ENCODE assay signal across 16 cellular contexts in the genomic region with DNA sequence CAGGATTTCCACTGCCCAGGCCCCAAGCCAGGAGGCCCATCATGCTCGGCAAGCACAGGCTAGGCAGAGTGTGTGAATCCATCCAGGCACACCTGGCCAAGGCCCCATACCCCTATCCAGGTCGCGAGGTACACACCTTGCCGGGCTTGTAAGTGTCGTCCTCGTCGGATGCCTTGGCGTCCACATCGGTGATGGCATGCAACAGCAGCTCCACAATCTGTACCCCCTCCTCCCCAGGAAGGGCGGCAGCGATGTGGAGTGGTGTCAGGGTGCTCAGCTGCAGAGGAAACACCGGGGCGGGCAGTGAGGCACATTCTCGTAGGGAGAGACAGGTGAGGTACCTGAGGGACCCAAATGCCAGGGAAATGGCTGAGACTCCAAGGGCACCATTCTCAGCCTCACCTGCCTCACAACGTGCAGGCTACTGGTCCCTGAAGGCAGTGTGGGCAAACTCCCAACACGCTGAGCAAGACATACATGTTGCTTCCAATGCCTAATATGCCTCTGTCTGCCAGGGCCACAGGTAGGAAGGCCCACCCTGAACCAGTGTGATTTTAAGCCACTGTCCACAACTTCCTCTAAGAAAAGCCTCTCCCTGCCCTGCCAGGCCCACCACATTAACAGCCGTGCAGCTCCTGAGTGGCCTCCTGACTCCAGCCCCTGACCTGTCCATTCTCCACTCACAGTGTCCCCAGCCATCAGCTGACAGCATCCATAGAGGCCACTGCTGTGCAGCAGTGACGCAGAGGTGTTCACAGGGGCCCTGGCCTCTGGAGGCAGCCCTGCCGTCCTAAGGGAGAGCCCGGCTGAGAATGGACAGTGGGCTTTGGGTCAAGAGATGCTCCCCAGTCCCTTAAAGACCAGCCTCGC. TPM values are rescaled to one million over a fixed set of nuclear protein-coding genes. Genes with fewer than 3 reads are reported as not detected.
DNase-seq lines count a peak whose midpoint lies in the region; ATAC-seq and TF ChIP-seq lines count a peak whose summit lies in the region.
"Had no signal": no experiment of that assay in that cellular context is flagged by ENCODE, and none has a peak within 500 bp of the region (broad histone marks: within the 10 kb centered on the region; RNA-seq: fewer than 3 reads in every experiment).

No MANE protein-coding gene starts in this region.

- ATAC-seq in left ventricle myocardium superior: no peak

- TF ChIP-seq CTCF in CD14-positive monocyte (IDR thresholded peaks at IDR 0.05): no peak
- no peak for TF ChIP-seq CTCF in coronary artery (IDR thresholded peaks at IDR 0.05)
- no peak for TF ChIP-seq CTCF in osteocyte (IDR thresholded peaks at IDR 0.05)
- no peak for TF ChIP-seq CTCF in tibial nerve (IDR thresholded peaks at IDR 0.05)

- H3K9me3 Mint-ChIP-seq in T-helper 2 cell treated with Interferon-gamma antibody and Interleukin-4, amounts not matched to agents 5 μg/mL and 100 μg/mL, for 36 hours: no peaks in the 10 kb centered on the region
- H3K9me3 Mint-ChIP-seq in CD14-positive monocyte (no peaks in the 10 kb centered on the region), osteocyte (ENCODE audit: unreplicated experiment) (no peaks in the 10 kb centered on the region)
- H3K9me3 Mint-ChIP-seq: nephron had no signal

- no peaks in the 10 kb centered on the region for H3K27me3 Mint-ChIP-seq in T-helper 2 cell treated with Interferon-gamma antibody and Interleukin-4, amounts not matched to agents 5 μg/mL and 100 μg/mL, for 36 hours (ENCODE audit: low read depth)
- H3K27me3 Mint-ChIP-seq in CD14-positive monocyte (ENCODE audit: low read depth in 3 of 3): peaks cover 0 to 1% (median 0%) of the 10 kb centered on the region in 3 donors
- H3K27me3 Mint-ChIP-seq in osteocyte (ENCODE audit: unreplicated experiment): no peaks in the 10 kb centered on the region

- WGBS in tibial nerve, 2 donors: 95 to 96% methylated on average over 20 to 21 of the region's 21 CpGs

- peaks cover 7% of the 10 kb centered on the region for H3K4me1 Mint-ChIP-seq in T-helper 2 cell treated with Interferon-gamma antibody and Interleukin-4, amounts not matched to agents 5 μg/mL and 100 μg/mL, for 36 hours (ENCODE audit: low read depth)
- H3K4me1 Mint-ChIP-seq in CD14-positive monocyte (peaks cover 17% of the 10 kb centered on the region), osteocyte (ENCODE audit: unreplicated experiment) (peaks cover 5% of the 10 kb centered on the region)
- H3K4me1 Mint-ChIP-seq: nephron had no signal

- H3K4me3 Mint-ChIP-seq in T-helper 2 cell treated with Interferon-gamma antibody and Interleukin-4, amounts not matched to agents 5 μg/mL and 100 μg/mL, for 36 hours: no peak overlapping the region
- H3K4me3 Mint-ChIP-seq in CD14-positive monocyte: no peak overlapping the region
- no peak overlapping the region for H3K4me3 Mint-ChIP-seq in osteocyte (ENCODE audit: unreplicated experiment)
- H3K4me3 Mint-ChIP-seq: nephron had no signal

- no peak for TF ChIP-seq EP300 in tibial nerve (IDR thresholded peaks at IDR 0.05)

- intact Hi-C loops in CD14-positive monocyte (cut with micrococcal nuclease): loop anchor here (5.0 to 10.0 kb wide), 4 partner anchors 72 to 322 kb away; partner anchors contain the start of gene CAPN10 (in 1 of the 2)
- intact Hi-C loops in left ventricle myocardium superior (cut with micrococcal nuclease): no loop called here

- no peak for TF ChIP-seq POLR2A in tibial nerve (IDR thresholded peaks at IDR 0.05)

- no peaks in the 10 kb centered on the region for H3K9me3 ChIP-seq in tibial nerve
- H3K9me3 ChIP-seq: heart left ventricle, left ventricle myocardium inferior, thoracic aorta had no signal

- no peak for DNase-seq in T-helper 2 cell treated with Interferon-gamma antibody and Interleukin-4, amounts not matched to agents 5 μg/mL and 100 μg/mL, for 36 hours (ENCODE audit: low spot score)
- DNase-seq in T-helper 2 cell (no peak), CD14-positive monocyte (ENCODE audit: low spot score) (no peak), coronary artery (ENCODE audit: low spot score) (peak; percentile 73), osteocyte (ENCODE audit: extremely low spot score, unreplicated experiment) (peak; percentile 79), CD1c-positive myeloid dendritic cell (ENCODE audit: extremely low spot score) (no peak), tibial nerve (ENCODE audit: low spot score in 2 of 2) (no peak), left ventricle myocardium superior (no peak)
- DNase-seq: COR-L47, NCI-H187, NCI-H2227 treated with DMSO at 0.1 percent for 48 hours had no signal

- H3K27ac Mint-ChIP-seq in T-helper 2 cell treated with Interferon-gamma antibody and Interleukin-4, amounts not matched to agents 5 μg/mL and 100 μg/mL, for 36 hours: peak overlapping the region; percentile 58
- H3K27ac Mint-ChIP-seq in CD14-positive monocyte: peak overlapping the region in 6 of 7 donors; percentile 9 to 96 (median 72)
- no peak overlapping the region for H3K27ac Mint-ChIP-seq in osteocyte (ENCODE audit: unreplicated experiment)
- H3K27ac Mint-ChIP-seq: nephron had no signal

- H3K36me3 Mint-ChIP-seq in T-helper 2 cell treated with Interferon-gamma antibody and Interleukin-4, amounts not matched to agents 5 μg/mL and 100 μg/mL, for 36 hours (ENCODE audit: low read depth): peaks cover 2% of the 10 kb centered on the region
- H3K36me3 Mint-ChIP-seq in CD14-positive monocyte: peaks cover 28 to 37% of the 10 kb centered on the region in 2 donors
- peaks cover 14% of the 10 kb centered on the region for H3K36me3 Mint-ChIP-seq in osteocyte (ENCODE audit: unreplicated experiment)

- H3K4me3 ChIP-seq in coronary artery: no peak overlapping the region
- H3K4me3 ChIP-seq in tibial nerve: no peak overlapping the region
- H3K4me3 ChIP-seq: heart left ventricle, left ventricle myocardium inferior, thoracic aorta had no signal

- no peak overlapping the region for H3K27ac ChIP-seq in coronary artery
- H3K27ac ChIP-seq in tibial nerve: no peak overlapping the region
- H3K27ac ChIP-seq: epithelial cell of prostate, heart left ventricle, left ventricle myocardium inferior, thoracic aorta had no signal

- H3K36me3 ChIP-seq in tibial nerve: peaks cover 0 to 47% (median 0%) of the 10 kb centered on the region in 3 donors

- H3K27me3 ChIP-seq in tibial nerve: no peaks in the 10 kb centered on the region
- H3K27me3 ChIP-seq: heart left ventricle had no signal

- H3K4me1 ChIP-seq in tibial nerve: peaks cover 0 to 6% (median 0%) of the 10 kb centered on the region in 4 donors

RNA-seq across cellular contexts. Expression of gene ANKMY1, which starts 44.9 kb away (rescaled TPM):
- 1 to 10 TPM; 2.1 to 2.9 TPM for polyA plus RNA-seq in CD14-positive monocyte
- total RNA-seq in osteocyte (16.9 and 28.5 TPM in 2 replicates), tibial nerve (10 to 100 TPM; 14.2 to 24.0 (median 21.4) TPM), left ventricle myocardium superior (5.1 TPM)

RNA-seq across cellular contexts. Expression of gene DUSP28, which starts 47.3 kb away (rescaled TPM):
- 10 to 100 TPM; 17.1 to 17.7 TPM for polyA plus RNA-seq in CD14-positive monocyte
- 3.8 and 5.9 TPM in 2 replicates for total RNA-seq in osteocyte
- total RNA-seq in tibial nerve: 10 to 100 TPM in 1 of 4 donors, 1 to 10 TPM in 3; 4.5 to 16.1 (median 7.2) TPM
- total RNA-seq in left ventricle myocardium superior: 13.2 TPM

RNA-seq across cellular contexts. Expression of gene RNPEPL1, which starts 55.4 kb away (rescaled TPM):
- 10 to 100 TPM; 15.4 to 36.4 TPM for polyA plus RNA-seq in CD14-positive monocyte
- total RNA-seq in osteocyte: 56.5 and 64.0 TPM in 2 replicates
- 10 to 100 TPM; 55.3 to 90.6 (median 64.0) TPM for total RNA-seq in tibial nerve
- total RNA-seq in left ventricle myocardium superior: 105 TPM

Comparison
In these comparisons a context has a peak if more than half of its experiments do, and no peak if none do; other contexts are left out.
1. DNase-seq: peak in coronary artery (single experiment) and osteocyte (single experiment); none in T-helper 2 cell treated with Interferon-gamma antibody and Interleukin-4, amounts not matched to agents 5 μg/mL and 100 μg/mL, for 36 hours (single experiment), T-helper 2 cell (0 of 5), CD14-positive monocyte (single experiment), CD1c-positive myeloid dendritic cell (single experiment), tibial nerve (0 of 2) and left ventricle myocardium superior (single experiment).